Comparison of ENCODE assay signal across 1 cellular context in genomic region chr11:64250875-64251721, GRCh38.
A peak's percentile ranks its signal among the peaks of the same experiment; 100 is the strongest.
TF ChIP-seq lines count a peak whose summit lies in the region.

Gene PLCB3 (plus strand): TSS chr11:64251530. CDS start chr11:64251650, 120 bp downstream.

TF ChIP-seq in WTC11, 78 proteins besides CTCF, POLR2A, EP300 and RAD21 (continued from another document):
- TF ChIP-seq, protein P1, sequence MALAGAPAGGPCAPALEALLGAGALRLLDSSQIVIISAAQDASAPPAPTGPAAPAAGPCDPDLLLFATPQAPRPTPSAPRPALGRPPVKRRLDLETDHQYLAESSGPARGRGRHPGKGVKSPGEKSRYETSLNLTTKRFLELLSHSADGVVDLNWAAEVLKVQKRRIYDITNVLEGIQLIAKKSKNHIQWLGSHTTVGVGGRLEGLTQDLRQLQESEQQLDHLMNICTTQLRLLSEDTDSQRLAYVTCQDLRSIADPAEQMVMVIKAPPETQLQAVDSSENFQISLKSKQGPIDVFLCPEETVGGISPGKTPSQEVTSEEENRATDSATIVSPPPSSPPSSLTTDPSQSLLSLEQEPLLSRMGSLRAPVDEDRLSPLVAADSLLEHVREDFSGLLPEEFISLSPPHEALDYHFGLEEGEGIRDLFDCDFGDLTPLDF (CRISPR knock-in tag; IDR thresholded peaks at IDR 0.05) = no peak
- no peak for TF ChIP-seq TCF7 (CRISPR knock-in tag; IDR thresholded peaks at IDR 0.05; ENCODE audit: low read depth)
- TF ChIP-seq SMAD4 (CRISPR knock-in tag; IDR thresholded peaks at IDR 0.05) = no peak
- no peak for TF ChIP-seq ELF4 (CRISPR knock-in tag; IDR thresholded peaks at IDR 0.05; ENCODE audit: low read depth)
- TF ChIP-seq, protein P2, sequence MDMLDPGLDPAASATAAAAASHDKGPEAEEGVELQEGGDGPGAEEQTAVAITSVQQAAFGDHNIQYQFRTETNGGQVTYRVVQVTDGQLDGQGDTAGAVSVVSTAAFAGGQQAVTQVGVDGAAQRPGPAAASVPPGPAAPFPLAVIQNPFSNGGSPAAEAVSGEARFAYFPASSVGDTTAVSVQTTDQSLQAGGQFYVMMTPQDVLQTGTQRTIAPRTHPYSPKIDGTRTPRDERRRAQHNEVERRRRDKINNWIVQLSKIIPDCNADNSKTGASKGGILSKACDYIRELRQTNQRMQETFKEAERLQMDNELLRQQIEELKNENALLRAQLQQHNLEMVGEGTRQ (CRISPR knock-in tag; IDR thresholded peaks at IDR 0.05) = 0 out of 2 replicates have a peak, but pooled peaks have one; percentile 23
- no peak for TF ChIP-seq IRF1 (CRISPR knock-in tag; IDR thresholded peaks at IDR 0.05)
- peak; percentile 93 for TF ChIP-seq SP1 (CRISPR knock-in tag; conservative IDR thresholded peaks at IDR 0.05)
- TF ChIP-seq CREM (CRISPR knock-in tag; IDR thresholded peaks at IDR 0.05) = peak; percentile 26; the same call in 1 of the 2 replicates
- TF ChIP-seq OVOL2 (CRISPR knock-in tag; IDR thresholded peaks at IDR 0.05; ENCODE audit: borderline replicate concordance) = no peak
- 0 out of 2 replicates have a peak, but pooled peaks have one; percentile 38 for TF ChIP-seq ZNF416 (CRISPR knock-in tag; IDR thresholded peaks at IDR 0.05)
- no peak for TF ChIP-seq PRRX2 (CRISPR knock-in tag; IDR thresholded peaks at IDR 0.05)
- TF ChIP-seq, protein P3, sequence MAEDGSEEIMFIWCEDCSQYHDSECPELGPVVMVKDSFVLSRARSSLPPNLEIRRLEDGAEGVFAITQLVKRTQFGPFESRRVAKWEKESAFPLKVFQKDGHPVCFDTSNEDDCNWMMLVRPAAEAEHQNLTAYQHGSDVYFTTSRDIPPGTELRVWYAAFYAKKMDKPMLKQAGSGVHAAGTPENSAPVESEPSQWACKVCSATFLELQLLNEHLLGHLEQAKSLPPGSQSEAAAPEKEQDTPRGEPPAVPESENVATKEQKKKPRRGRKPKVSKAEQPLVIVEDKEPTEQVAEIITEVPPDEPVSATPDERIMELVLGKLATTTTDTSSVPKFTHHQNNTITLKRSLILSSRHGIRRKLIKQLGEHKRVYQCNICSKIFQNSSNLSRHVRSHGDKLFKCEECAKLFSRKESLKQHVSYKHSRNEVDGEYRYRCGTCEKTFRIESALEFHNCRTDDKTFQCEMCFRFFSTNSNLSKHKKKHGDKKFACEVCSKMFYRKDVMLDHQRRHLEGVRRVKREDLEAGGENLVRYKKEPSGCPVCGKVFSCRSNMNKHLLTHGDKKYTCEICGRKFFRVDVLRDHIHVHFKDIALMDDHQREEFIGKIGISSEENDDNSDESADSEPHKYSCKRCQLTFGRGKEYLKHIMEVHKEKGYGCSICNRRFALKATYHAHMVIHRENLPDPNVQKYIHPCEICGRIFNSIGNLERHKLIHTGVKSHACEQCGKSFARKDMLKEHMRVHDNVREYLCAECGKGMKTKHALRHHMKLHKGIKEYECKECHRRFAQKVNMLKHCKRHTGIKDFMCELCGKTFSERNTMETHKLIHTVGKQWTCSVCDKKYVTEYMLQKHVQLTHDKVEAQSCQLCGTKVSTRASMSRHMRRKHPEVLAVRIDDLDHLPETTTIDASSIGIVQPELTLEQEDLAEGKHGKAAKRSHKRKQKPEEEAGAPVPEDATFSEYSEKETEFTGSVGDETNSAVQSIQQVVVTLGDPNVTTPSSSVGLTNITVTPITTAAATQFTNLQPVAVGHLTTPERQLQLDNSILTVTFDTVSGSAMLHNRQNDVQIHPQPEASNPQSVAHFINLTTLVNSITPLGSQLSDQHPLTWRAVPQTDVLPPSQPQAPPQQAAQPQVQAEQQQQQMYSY (CRISPR knock-in tag; IDR thresholded peaks at IDR 0.05) = no peak
- TF ChIP-seq, protein P4, sequence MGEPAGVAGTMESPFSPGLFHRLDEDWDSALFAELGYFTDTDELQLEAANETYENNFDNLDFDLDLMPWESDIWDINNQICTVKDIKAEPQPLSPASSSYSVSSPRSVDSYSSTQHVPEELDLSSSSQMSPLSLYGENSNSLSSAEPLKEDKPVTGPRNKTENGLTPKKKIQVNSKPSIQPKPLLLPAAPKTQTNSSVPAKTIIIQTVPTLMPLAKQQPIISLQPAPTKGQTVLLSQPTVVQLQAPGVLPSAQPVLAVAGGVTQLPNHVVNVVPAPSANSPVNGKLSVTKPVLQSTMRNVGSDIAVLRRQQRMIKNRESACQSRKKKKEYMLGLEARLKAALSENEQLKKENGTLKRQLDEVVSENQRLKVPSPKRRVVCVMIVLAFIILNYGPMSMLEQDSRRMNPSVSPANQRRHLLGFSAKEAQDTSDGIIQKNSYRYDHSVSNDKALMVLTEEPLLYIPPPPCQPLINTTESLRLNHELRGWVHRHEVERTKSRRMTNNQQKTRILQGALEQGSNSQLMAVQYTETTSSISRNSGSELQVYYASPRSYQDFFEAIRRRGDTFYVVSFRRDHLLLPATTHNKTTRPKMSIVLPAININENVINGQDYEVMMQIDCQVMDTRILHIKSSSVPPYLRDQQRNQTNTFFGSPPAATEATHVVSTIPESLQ (CRISPR knock-in tag; IDR thresholded peaks at IDR 0.05) = no peak
- TF ChIP-seq NR1H2 (CRISPR knock-in tag; IDR thresholded peaks at IDR 0.05) = no peak
- TF ChIP-seq, protein P5, sequence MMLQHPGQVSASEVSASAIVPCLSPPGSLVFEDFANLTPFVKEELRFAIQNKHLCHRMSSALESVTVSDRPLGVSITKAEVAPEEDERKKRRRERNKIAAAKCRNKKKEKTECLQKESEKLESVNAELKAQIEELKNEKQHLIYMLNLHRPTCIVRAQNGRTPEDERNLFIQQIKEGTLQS (CRISPR knock-in tag; conservative IDR thresholded peaks at IDR 0.05) = no peak
TF ChIP-seq in WTC11: peak in this region for 9.
